Comparison of ENCODE assay signal across 17 cellular contexts in the genomic region with DNA sequence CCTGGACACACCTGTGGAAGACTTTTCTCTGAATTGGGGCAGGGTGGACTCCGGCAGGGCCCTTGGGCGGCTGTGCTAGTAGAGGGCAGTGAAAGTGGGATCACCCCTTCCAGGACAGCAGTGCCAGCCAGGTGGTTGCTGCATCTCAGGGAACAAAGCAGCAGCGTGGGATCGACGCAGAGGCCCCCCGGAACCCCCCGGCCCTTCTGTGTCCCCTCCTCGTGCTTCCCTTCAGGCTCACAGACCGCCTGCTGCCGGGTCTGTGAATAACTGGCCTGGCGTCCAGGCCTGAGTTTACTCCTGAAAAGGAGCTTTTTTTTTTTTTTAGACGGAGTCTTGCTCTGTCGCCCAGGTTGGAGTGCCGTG. TPM values are rescaled to one million over a fixed set of nuclear protein-coding genes. Genes with fewer than 3 reads are reported as not detected.
DNase-seq lines count a peak whose midpoint lies in the region; ATAC-seq and TF ChIP-seq lines count a peak whose summit lies in the region.
"Had no signal": no experiment of that assay in that cellular context is flagged by ENCODE, and none has a peak within 500 bp of the region (broad histone marks: within the 10 kb centered on the region; RNA-seq: fewer than 3 reads in every experiment).

No MANE protein-coding gene starts in this region.

- peaks cover 35 to 96% (median 68%) of the 10 kb centered on the region in 10 experiments for H3K4me1 ChIP-seq in BLaER1 treated with 17β-estradiol and CSF1 and Interleukin-3, amounts not matched to agents 10 nM and 100 nM
- H3K4me1 ChIP-seq in PC-3 (ENCODE audit: insufficient read depth, low read length) (peaks cover 21% of the 10 kb centered on the region), osteoblast (ENCODE audit: insufficient read depth, low read length) (peaks cover 6% of the 10 kb centered on the region)

- peaks cover 88 to 100% (median 100%) of the 10 kb centered on the region in 11 experiments for H4K20me1 ChIP-seq in BLaER1 treated with 17β-estradiol and CSF1 and Interleukin-3, amounts not matched to agents 10 nM and 100 nM
- H4K20me1 ChIP-seq in PC-3 (ENCODE audit: low read length) (peaks cover 36% of the 10 kb centered on the region), osteoblast (ENCODE audit: insufficient read depth, low read length) (peaks cover 78% of the 10 kb centered on the region)

- no peak overlapping the region for H3K4me3 ChIP-seq in BLaER1 treated with 17β-estradiol and CSF1 and Interleukin-3, amounts not matched to agents 10 nM and 100 nM
- no peak overlapping the region for H3K4me3 ChIP-seq in PC-3 (ENCODE audit: low read length)
- no peak overlapping the region for H3K4me3 ChIP-seq in osteoblast (ENCODE audit: insufficient read depth, low read length)
- H3K4me3 ChIP-seq: GM23338 had no signal

- no peaks in the 10 kb centered on the region for H3K27me3 ChIP-seq in BLaER1 treated with 17β-estradiol and CSF1 and Interleukin-3, amounts not matched to agents 10 nM and 100 nM
- H3K27me3 ChIP-seq in PC-3 (ENCODE audit: low read length) (no peaks in the 10 kb centered on the region), osteoblast (ENCODE audit: insufficient read depth, low read length) (no peaks in the 10 kb centered on the region)

- H3K36me3 ChIP-seq in BLaER1 treated with 17β-estradiol and CSF1 and Interleukin-3, amounts not matched to agents 10 nM and 100 nM: peaks cover 95 to 100% (median 97%) of the 10 kb centered on the region in 11 experiments
- H3K36me3 ChIP-seq in PC-3 (ENCODE audit: low read depth, low read length) (peaks cover 70% of the 10 kb centered on the region), osteoblast (ENCODE audit: insufficient read depth, low read length) (peaks cover 81% of the 10 kb centered on the region)

- TF ChIP-seq CTCF in PC-3 (conservative IDR thresholded peaks at IDR 0.05; ENCODE audit: low read depth, low read length): no peak
- no peak for TF ChIP-seq CTCF in osteoblast (IDR thresholded peaks at IDR 0.05; ENCODE audit: extremely low read depth, low read depth, low read length)

- peak overlapping the region in 6 of 11 experiments; percentile 11 to 61 (median 38); a peak in 7 of 22 replicates for H3K9ac ChIP-seq in BLaER1 treated with 17β-estradiol and CSF1 and Interleukin-3, amounts not matched to agents 10 nM and 100 nM
- H3K9ac ChIP-seq in PC-3 (ENCODE audit: low read length): no peak overlapping the region

- H3K79me2 ChIP-seq in PC-3 (ENCODE audit: low read length) (peaks cover 59% of the 10 kb centered on the region), osteoblast (ENCODE audit: insufficient read depth, low read length) (peaks cover 76% of the 10 kb centered on the region)

- ATAC-seq in PC-3: no peak
- ATAC-seq: GM23338 had no signal

- no peak overlapping the region for H2AFZ ChIP-seq in PC-3 (ENCODE audit: low read length)
- no peak overlapping the region for H2AFZ ChIP-seq in osteoblast (ENCODE audit: low read length)
- H2AFZ ChIP-seq: GM23338 had no signal

- H3K9me3 ChIP-seq in BLaER1 treated with 17β-estradiol and CSF1 and Interleukin-3, amounts not matched to agents 10 nM and 100 nM (replicated peaks in 1 of 11): no peaks in the 10 kb centered on the region
- H3K9me3 ChIP-seq in PC-3 (ENCODE audit: low read length) (no peaks in the 10 kb centered on the region), osteoblast (ENCODE audit: low read depth, low read length) (no peaks in the 10 kb centered on the region)

- CTCF ChIA-PET in PC-3 (lab: Charles Lee): no interaction called here

- H3K9me2 ChIP-seq in PC-3 (replicated peaks; ENCODE audit: low read length): no peaks in the 10 kb centered on the region

- no TSS peak for BruUV-seq in PC-3 (replicated peaks; lab: Mats Ljungman, UMichigan)

- POLR2A ChIA-PET in PC-3 (lab: Charles Lee; ENCODE audit: unreplicated experiment): no interaction called here

- peak overlapping the region in 3 of 11 experiments; percentile 3 to 23 (median 19); a peak in 3 of 22 replicates for H3K27ac ChIP-seq in BLaER1 treated with 17β-estradiol and CSF1 and Interleukin-3, amounts not matched to agents 10 nM and 100 nM
- H3K27ac ChIP-seq in PC-3 (ENCODE audit: low read length) (peak overlapping the region; percentile 26; the same call in 1 of the 2 replicates), epithelial cell of prostate (peak overlapping the region; percentile 50), osteoblast (ENCODE audit: low read depth, low read length) (no peak overlapping the region)

- H3K4me2 ChIP-seq in BLaER1 treated with 17β-estradiol and CSF1 and Interleukin-3, amounts not matched to agents 10 nM and 100 nM: peak overlapping the region in 7 of 11 experiments; percentile 5 to 40 (median 15); a peak in 4 of 22 replicates
- H3K4me2 ChIP-seq in PC-3 (ENCODE audit: low read length) (no peak overlapping the region), osteoblast (ENCODE audit: insufficient read depth, low read length) (no peak overlapping the region)
- H3K4me2 ChIP-seq: GM23338 had no signal

- DNase-seq in PC-3 (no peak), epithelial cell of prostate (ENCODE audit: low read depth, low spot score) (no peak), osteoblast (ENCODE audit: insufficient read length, low spot score, missing footprints) (peak; percentile 52), Kasumi-1 (lab: John Stamatoyannopoulos, UW) (no peak), SK-N-DZ (ENCODE audit: low spot score) (no peak)
- no peak for DNase-seq in stimulated activated CD4-positive, alpha-beta T cell treated with anti-CD3 and anti-CD28 coated beads, Interleukin-15, amount 100 ng/mL, for 24 hours
- DNase-seq: Calu3; CD4-positive, alpha-beta T cell; DMS 273 treated with DMSO at 0.1 percent for 48 hours; H9; IMR-90 had no signal

- intact Hi-C loops in PC-3 (cut with micrococcal nuclease): no loop called here

- H3F3A ChIP-seq in PC-3 (ENCODE audit: low read length, unreplicated experiment): no peaks in the 10 kb centered on the region

RNA-seq across cellular contexts. Expression of gene DNAJC5, which starts 8.9 kb away (rescaled TPM):
- total RNA-seq in PC-3 (2014; rRNA removed) (73.7 and 80.1 TPM in 2 replicates), osteoblast (41.5 and 53.9 TPM in 2 replicates)
- 48.5 and 54.7 TPM in 2 replicates for polyA plus RNA-seq in SK-N-DZ (2014; cell fraction: cytosol; rRNA removed)
- 42.9 and 44.8 TPM in 2 replicates for polyA plus RNA-seq in SK-N-DZ (2014; cell fraction: nucleus; rRNA removed)

RNA-seq across cellular contexts. Expression of gene TPD52L2, which starts 21.0 kb away (rescaled TPM):
- 147 and 167 TPM in 2 replicates for total RNA-seq in PC-3 (2014; rRNA removed)
- 99.6 and 115 TPM in 2 replicates for total RNA-seq in osteoblast
- polyA plus RNA-seq in SK-N-DZ (2014; cell fraction: cytosol; rRNA removed): 182 and 220 TPM in 2 replicates
- 224 and 314 TPM in 2 replicates for polyA plus RNA-seq in SK-N-DZ (2014; cell fraction: nucleus; rRNA removed)

RNA-seq across cellular contexts. Expression of gene ABHD16B, which starts 24.7 kb away (rescaled TPM):
- total RNA-seq in PC-3 (2014; rRNA removed) (not detected in 2 replicates), osteoblast (not detected in 2 replicates)
- not detected in 2 replicates for polyA plus RNA-seq in SK-N-DZ (2014; cell fraction: cytosol; rRNA removed)
- polyA plus RNA-seq in SK-N-DZ (2014; cell fraction: nucleus; rRNA removed): not detected in 2 replicates
- total RNA-seq: A673; CD4-positive, alpha-beta T cell; Daoy; GM23338; H9; HT-29; IMR-90 had no signal
- polyA plus RNA-seq: BJ, GM23338 had no signal

RNA-seq across cellular contexts. Expression of gene ZBTB46, which starts 55.0 kb away (rescaled TPM):
- total RNA-seq in PC-3 (2014; rRNA removed) (2.8 and 7.3 TPM in 2 replicates), osteoblast (under 0.01 and 0.36 TPM in 2 replicates)
- 1.1 and 1.3 TPM in 2 replicates for polyA plus RNA-seq in SK-N-DZ (2014; cell fraction: cytosol; rRNA removed)
- polyA plus RNA-seq in SK-N-DZ (2014; cell fraction: nucleus; rRNA removed): 1.3 and 1.6 TPM in 2 replicates

Comparison
In these comparisons a context has a peak if more than half of its experiments do, and no peak if none do; other contexts are left out.
1. H3K4me2 ChIP-seq: peak in BLaER1 treated with 17β-estradiol and CSF1 and Interleukin-3, amounts not matched to agents 10 nM and 100 nM (7 of 11); none in PC-3 (single experiment) and osteoblast (single experiment).